8 cellular contexts compared by ENCODE assay signal in the genomic region with DNA sequence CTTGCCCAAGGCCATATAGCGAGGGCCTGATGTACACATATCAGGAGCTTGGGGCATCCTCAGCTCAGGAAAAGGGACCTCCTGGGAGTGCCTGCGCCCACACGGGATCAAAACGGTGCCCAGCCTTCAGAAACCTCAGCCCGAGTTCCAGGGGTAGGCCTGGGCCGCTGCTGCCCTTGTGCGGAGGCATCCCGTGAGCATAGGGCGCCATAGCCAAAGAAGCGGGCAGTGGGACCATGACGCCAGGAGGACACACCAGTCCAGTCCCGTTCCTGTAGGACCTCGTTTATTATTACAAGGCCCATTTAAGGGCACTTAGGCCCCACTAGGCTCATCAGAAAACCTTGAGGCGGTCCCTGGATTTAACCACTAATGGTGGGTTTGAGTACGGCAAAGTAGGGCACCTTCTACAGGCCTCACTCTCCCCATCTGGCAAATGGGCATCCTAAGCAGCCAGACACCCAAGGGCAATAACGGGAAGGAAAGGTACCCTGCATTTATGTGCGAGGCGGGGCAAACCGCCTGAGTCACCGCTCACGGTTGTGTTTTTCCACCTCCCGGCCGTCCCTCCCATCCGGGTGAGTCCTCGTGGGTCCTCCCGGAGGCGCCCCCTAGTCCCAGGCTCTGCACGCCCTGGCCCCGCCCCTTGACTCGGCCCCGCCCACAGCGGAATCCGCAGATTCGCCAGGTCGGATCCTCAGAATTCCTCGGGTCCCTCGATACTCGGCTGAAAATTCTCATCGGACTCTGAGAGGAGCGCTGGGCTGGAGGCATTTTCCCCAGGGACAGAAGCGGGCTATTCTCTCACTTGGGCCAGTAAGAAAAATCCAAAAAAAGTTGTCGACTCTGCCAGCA. TPM values are rescaled to one million over a fixed set of nuclear protein-coding genes. Genes with fewer than 3 reads are reported as not detected.
DNase-seq lines count a peak whose midpoint lies in the region; ATAC-seq and TF ChIP-seq lines count a peak whose summit lies in the region.

No MANE protein-coding gene starts in this region.

- ATAC-seq in HG03103 (IDR thresholded peaks at IDR 0.05; ENCODE audit: low read depth, unreplicated experiment) = peak; percentile 46

- peak; percentile 34 for DNase-seq in NCI-H2107 treated with DMSO at 0.1 percent for 48 hours (lab: John Stamatoyannopoulos, UW; ENCODE audit: unreplicated experiment)
- DNase-seq in NCI-H2107 (lab: John Stamatoyannopoulos, UW) = no peak
- DNase-seq in NCI-H526 (lab: John Stamatoyannopoulos, UW) = peak; percentile 55 to 88
- DNase-seq in activated CD4-positive, alpha-beta T cell treated with anti-CD3 and anti-CD28 coated beads, Interleukin-2, amount 50 U/mL, for 4 hours = peak; percentile 89 to 92
- DNase-seq in dermis microvascular lymphatic vessel endothelial cell (ENCODE audit: low read depth in 2 of 2) = peak; percentile 75 to 93
- DNase-seq in lower leg skin (ENCODE audit: low spot score in 2 of 2) = peak; percentile 67 to 97
- DNase-seq in stimulated activated CD4-positive, alpha-beta T cell treated with anti-CD3 and anti-CD28 coated beads, TNF-alpha, amount 100 ng/mL, for 1 hour (ENCODE audit: low read depth in 3 of 3, low spot score in 1 of 3) = peak; percentile 68 to 88 (median 77)

- intact Hi-C loops in lower leg skin (cut with DNase I; ENCODE audit: low total_unique reads) = no loop called here

- no peak for TF ChIP-seq CTCF in lower leg skin (IDR thresholded peaks at IDR 0.05)

- H3K4me3 ChIP-seq in lower leg skin (ENCODE audit: low read depth, poor library complexity, severe bottlenecking) = peak overlapping the region; percentile 75

- no peak for TF ChIP-seq POLR2A in lower leg skin (IDR thresholded peaks at IDR 0.05)

- 24 to 29% methylated on average over 38 to 42 of the region's 42 CpGs for WGBS in lower leg skin, 2 donors

RNA-seq across cellular contexts. Expression of a gene that starts 0.7 kb away (rescaled TPM):
- total RNA-seq in dermis microvascular lymphatic vessel endothelial cell (1.7 and 4.2 TPM in 2 replicates), lower leg skin (10 to 100 TPM in 3 of 4 donors, 1 to 10 TPM in 1; 9.2 to 22.4 (median 10.7) TPM)

RNA-seq across cellular contexts. Expression of a gene that starts 8.0 kb away (rescaled TPM):
- 23.7 and 33.6 TPM in 2 replicates for total RNA-seq in dermis microvascular lymphatic vessel endothelial cell
- 10 to 100 TPM; 22.9 to 37.7 (median 34.6) TPM for total RNA-seq in lower leg skin

RNA-seq across cellular contexts. Expression of a gene that starts 28.2 kb away (rescaled TPM):
- total RNA-seq in dermis microvascular lymphatic vessel endothelial cell (20.8 and 24.7 TPM in 2 replicates), lower leg skin (10 to 100 TPM; 12.4 to 29.8 (median 19.0) TPM)

RNA-seq across cellular contexts. Expression of a gene that starts 33.5 kb away (rescaled TPM):
- total RNA-seq in dermis microvascular lymphatic vessel endothelial cell (16.6 and 18.2 TPM in 2 replicates), lower leg skin (10 to 100 TPM; 17.7 to 25.1 (median 22.1) TPM)

RNA-seq across cellular contexts. Expression of a gene that starts 53.6 kb away (rescaled TPM):
- total RNA-seq in dermis microvascular lymphatic vessel endothelial cell = 0.26 and 0.38 TPM in 2 replicates
- total RNA-seq in lower leg skin = 1 to 10 TPM in 1 of 4 donors, under 1 TPM in 3; 0.32 to 1.4 (median 0.44) TPM
